In the genomic region with DNA sequence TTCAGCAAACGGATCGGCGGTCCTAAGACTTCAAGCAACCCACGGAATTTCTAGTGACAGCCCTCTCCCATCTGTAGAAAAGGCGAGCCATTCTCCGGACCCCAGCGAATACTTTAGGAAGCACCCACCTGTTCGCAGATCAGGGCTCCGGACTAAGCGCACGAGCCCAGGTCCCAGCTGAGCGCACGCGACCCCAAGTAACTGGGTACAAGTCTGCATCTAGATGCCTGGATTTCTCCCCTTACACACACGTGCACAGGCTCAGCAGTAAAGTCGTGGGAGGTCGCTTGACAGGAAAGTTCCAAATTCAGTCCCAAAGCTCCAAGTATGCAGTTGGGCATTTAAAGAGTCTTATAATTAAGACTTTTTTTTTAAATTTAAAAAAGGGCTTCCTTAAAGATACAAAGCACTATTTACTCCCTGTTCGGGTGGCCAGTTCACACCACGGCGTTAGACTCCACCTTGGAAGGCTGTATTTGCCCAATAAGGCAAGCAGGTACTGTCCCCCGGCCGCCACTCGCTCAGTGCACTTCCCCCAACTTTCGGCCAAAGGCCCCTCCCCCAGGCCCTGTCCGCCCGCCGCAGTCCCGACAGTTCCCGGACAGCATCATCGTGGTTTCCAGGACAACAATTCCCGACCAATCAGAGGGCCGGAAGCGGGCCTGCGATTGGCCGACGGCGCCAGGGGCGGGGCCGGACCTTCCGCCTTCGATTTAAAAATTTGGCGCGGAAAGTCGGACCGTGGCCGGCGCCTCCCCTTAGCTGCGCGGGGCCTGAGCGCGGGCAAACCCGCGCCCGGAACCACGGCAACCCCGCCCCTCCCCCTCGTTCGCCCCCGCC, we compare ENCODE assay signal across 1 cellular context.
TF ChIP-seq lines count a peak whose summit lies in the region.

TSS of gene E2F8 (minus strand) at position 526 of the 840 bp plus-strand sequence. CDS start 824 bp downstream, outside the sequence.

TF ChIP-seq in GM12878, 131 proteins besides CTCF, POLR2A, EP300 and RAD21 (continued from another document):
- TF ChIP-seq ZBTB33 (IDR thresholded peaks at IDR 0.05) (no peak), NRF1 (conservative IDR thresholded peaks at IDR 0.05; ENCODE audit: low read depth, low read length) (no peak), FOS (IDR thresholded peaks at IDR 0.05; ENCODE audit: borderline replicate concordance, extremely low read depth, insufficient read length) (peak; percentile 27), ZBTB40 (IDR thresholded peaks at IDR 0.05; ENCODE audit: borderline replicate concordance) (peak; percentile 80; the same call in 1 of the 2 replicates), HCFC1 (IDR thresholded peaks at IDR 0.05; ENCODE audit: low read length) (0 out of 2 replicates have a peak, but pooled peaks have one; percentile 26), BRCA1 (IDR thresholded peaks at IDR 0.05; ENCODE audit: low read depth, low read length) (no peak), FOXM1 (IDR thresholded peaks at IDR 0.05; ENCODE audit: low read depth, low read length) (0 out of 2 replicates have a peak, but pooled peaks have one; percentile 53), EZH2 (IDR thresholded peaks at IDR 0.05; ENCODE audit: borderline replicate concordance, control insufficient read depth, low read depth, low read length) (no peak), ZBTB11 (CRISPR knock-in tag; IDR thresholded peaks at IDR 0.05) (no peak), RAD51 (IDR thresholded peaks at IDR 0.05) (no peak), YY1 (IDR thresholded peaks at IDR 0.05; ENCODE audit: low read depth, low read length) (0 out of 2 replicates have a peak, but pooled peaks have one; percentile 6), ZBED1 (IDR thresholded peaks at IDR 0.05; ENCODE audit: borderline replicate concordance) (peak; percentile 69; the same call in 1 of the 2 replicates), SMARCA5 (IDR thresholded peaks at IDR 0.05) (no peak), IKZF2 (IDR thresholded peaks at IDR 0.05) (0 out of 4 replicates have a peak, but pooled peaks have one; percentile 14 to 25), ZNF207 (IDR thresholded peaks at IDR 0.05; ENCODE audit: borderline replicate concordance) (no peak)
- TF ChIP-seq, protein P1, sequence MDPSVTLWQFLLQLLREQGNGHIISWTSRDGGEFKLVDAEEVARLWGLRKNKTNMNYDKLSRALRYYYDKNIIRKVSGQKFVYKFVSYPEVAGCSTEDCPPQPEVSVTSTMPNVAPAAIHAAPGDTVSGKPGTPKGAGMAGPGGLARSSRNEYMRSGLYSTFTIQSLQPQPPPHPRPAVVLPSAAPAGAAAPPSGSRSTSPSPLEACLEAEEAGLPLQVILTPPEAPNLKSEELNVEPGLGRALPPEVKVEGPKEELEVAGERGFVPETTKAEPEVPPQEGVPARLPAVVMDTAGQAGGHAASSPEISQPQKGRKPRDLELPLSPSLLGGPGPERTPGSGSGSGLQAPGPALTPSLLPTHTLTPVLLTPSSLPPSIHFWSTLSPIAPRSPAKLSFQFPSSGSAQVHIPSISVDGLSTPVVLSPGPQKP (IDR thresholded peaks at IDR 0.05; ENCODE audit: low read depth, low read length): peak; percentile 21; the same call in 1 of the 2 replicates
- TF ChIP-seq, protein P2, sequence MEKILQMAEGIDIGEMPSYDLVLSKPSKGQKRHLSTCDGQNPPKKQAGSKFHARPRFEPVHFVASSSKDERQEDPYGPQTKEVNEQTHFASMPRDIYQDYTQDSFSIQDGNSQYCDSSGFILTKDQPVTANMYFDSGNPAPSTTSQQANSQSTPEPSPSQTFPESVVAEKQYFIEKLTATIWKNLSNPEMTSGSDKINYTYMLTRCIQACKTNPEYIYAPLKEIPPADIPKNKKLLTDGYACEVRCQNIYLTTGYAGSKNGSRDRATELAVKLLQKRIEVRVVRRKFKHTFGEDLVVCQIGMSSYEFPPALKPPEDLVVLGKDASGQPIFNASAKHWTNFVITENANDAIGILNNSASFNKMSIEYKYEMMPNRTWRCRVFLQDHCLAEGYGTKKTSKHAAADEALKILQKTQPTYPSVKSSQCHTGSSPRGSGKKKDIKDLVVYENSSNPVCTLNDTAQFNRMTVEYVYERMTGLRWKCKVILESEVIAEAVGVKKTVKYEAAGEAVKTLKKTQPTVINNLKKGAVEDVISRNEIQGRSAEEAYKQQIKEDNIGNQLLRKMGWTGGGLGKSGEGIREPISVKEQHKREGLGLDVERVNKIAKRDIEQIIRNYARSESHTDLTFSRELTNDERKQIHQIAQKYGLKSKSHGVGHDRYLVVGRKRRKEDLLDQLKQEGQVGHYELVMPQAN (conservative IDR thresholded peaks at IDR 0.05): peak; percentile 95
